ENCODE assay signal across 24 cellular contexts in the genomic region with DNA sequence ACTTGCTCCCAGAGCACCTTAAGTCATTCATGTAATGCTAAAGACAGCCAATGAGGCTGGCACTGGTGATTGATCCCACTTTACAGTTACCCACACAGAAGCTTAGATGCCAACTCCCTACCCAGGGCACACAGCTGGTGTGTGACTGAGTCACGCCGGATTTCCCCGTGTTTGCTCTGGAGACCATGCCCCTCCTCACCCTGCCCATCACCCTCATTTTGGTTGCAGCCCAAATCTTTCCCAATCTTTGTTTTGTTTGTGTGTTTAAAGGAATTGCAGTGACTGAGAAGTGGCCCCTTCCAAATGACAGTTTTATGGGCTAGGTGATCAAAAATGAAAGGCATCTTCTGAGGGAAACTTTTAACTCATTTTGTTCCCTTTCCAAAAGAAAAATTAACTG. TPM values are rescaled to one million over a fixed set of nuclear protein-coding genes. Genes with fewer than 3 reads are reported as not detected.
DNase-seq lines count a peak whose midpoint lies in the region; TF ChIP-seq lines count a peak whose summit lies in the region.
"Had no signal": no experiment of that assay in that cellular context is flagged by ENCODE, and none has a peak within 500 bp of the region (broad histone marks: within the 10 kb centered on the region; RNA-seq: fewer than 3 reads in every experiment).

No MANE protein-coding gene starts in this region.

- no peak overlapping the region for H3K4me3 Mint-ChIP-seq in activated CD4-positive, alpha-beta memory T cell treated with anti-CD3 and anti-CD28 coated beads, Interleukin-2, amount 10 ng/mL, durations not matched to agents 7 days and 5 days
- H3K4me3 Mint-ChIP-seq in activated naive CD4-positive, alpha-beta T cell treated with anti-CD3 and anti-CD28 coated beads, Interleukin-2, amount 10 ng/mL, durations not matched to agents 7 days and 5 days, result no peak overlapping the region
- no peak overlapping the region for H3K4me3 Mint-ChIP-seq in immature natural killer cell
- H3K4me3 Mint-ChIP-seq: activated naive CD8-positive, alpha-beta T cell; naive B cell; T-helper 2 cell treated with Interferon-gamma antibody and Interleukin-4, amounts not matched to agents 5 μg/mL and 100 μg/mL, for 36 hours had no signal

- no peaks in the 10 kb centered on the region for H3K27me3 Mint-ChIP-seq in activated CD4-positive, alpha-beta memory T cell treated with anti-CD3 and anti-CD28 coated beads, Interleukin-2, amount 10 ng/mL, durations not matched to agents 7 days and 5 days
- H3K27me3 Mint-ChIP-seq in activated naive CD4-positive, alpha-beta T cell treated with anti-CD3 and anti-CD28 coated beads, Interleukin-2, amount 10 ng/mL, durations not matched to agents 7 days and 5 days, result no peaks in the 10 kb centered on the region
- no peaks in the 10 kb centered on the region for H3K27me3 Mint-ChIP-seq in immature natural killer cell (ENCODE audit: low read depth in 3 of 3)
- H3K27me3 Mint-ChIP-seq: activated naive CD8-positive, alpha-beta T cell; naive B cell had no signal

- intact Hi-C loops in prostate gland (cut with DNase I), result no loop called here

- H3K36me3 Mint-ChIP-seq in activated CD4-positive, alpha-beta memory T cell treated with anti-CD3 and anti-CD28 coated beads, Interleukin-2, amount 10 ng/mL, durations not matched to agents 7 days and 5 days (ENCODE audit: low read depth), result no peaks in the 10 kb centered on the region
- H3K36me3 Mint-ChIP-seq in activated naive CD4-positive, alpha-beta T cell treated with anti-CD3 and anti-CD28 coated beads, Interleukin-2, amount 10 ng/mL, durations not matched to agents 7 days and 5 days, result no peaks in the 10 kb centered on the region
- H3K36me3 Mint-ChIP-seq in immature natural killer cell, result no peaks in the 10 kb centered on the region
- H3K36me3 Mint-ChIP-seq: activated naive CD8-positive, alpha-beta T cell; naive B cell had no signal

- peaks cover 5% of the 10 kb centered on the region for H3K9me3 Mint-ChIP-seq in activated CD4-positive, alpha-beta memory T cell treated with anti-CD3 and anti-CD28 coated beads, Interleukin-2, amount 10 ng/mL, durations not matched to agents 7 days and 5 days
- no peaks in the 10 kb centered on the region for H3K9me3 Mint-ChIP-seq in activated naive CD4-positive, alpha-beta T cell treated with anti-CD3 and anti-CD28 coated beads, Interleukin-2, amount 10 ng/mL, durations not matched to agents 7 days and 5 days
- peaks cover 2 to 17% (median 5%) of the 10 kb centered on the region in 6 donors for H3K9me3 Mint-ChIP-seq in immature natural killer cell

- POLR2A ChIA-PET in activated CD4-positive, alpha-beta memory T cell treated with anti-CD3 and anti-CD28 coated beads, Interleukin-2, amount 10 ng/mL, durations not matched to agents 7 days and 5 days (lab: Charles Lee), result no interaction called here

- no peak overlapping the region for H3K27ac ChIP-seq in prostate gland
- H3K27ac ChIP-seq: C4-2B, cardiac muscle cell, transverse colon had no signal

- no peak overlapping the region for H3K4me3 ChIP-seq in epithelial cell of esophagus (ENCODE audit: low read length)
- no peak overlapping the region for H3K4me3 ChIP-seq in prostate gland
- H3K4me3 ChIP-seq: cardiac muscle cell, transverse colon had no signal

- H3K4me1 ChIP-seq in prostate gland (replicated peaks), result no peaks in the 10 kb centered on the region
- H3K4me1 ChIP-seq: transverse colon had no signal

- 33% methylated on average over 3 of the region's 3 CpGs for WGBS in prostate gland

- peak; percentile 69 for DNase-seq in EL
- DNase-seq in M059J (ENCODE audit: low read depth), result peak; percentile 74
- peak; percentile 29 for DNase-seq in epithelial cell of esophagus (ENCODE audit: low read depth)
- DNase-seq in prostate gland (ENCODE audit: low spot score), result peak; percentile 24
- no peak for DNase-seq in activated CD4-positive, alpha-beta memory T cell treated with anti-CD3 and anti-CD28 coated beads, Interleukin-2, amount 10 ng/mL, durations not matched to agents 7 days and 5 days
- no peak for DNase-seq in activated CD4-positive, alpha-beta T cell treated with anti-CD3 and anti-CD28 coated beads, Interleukin-2, amount 50 U/mL, for 4 hours
- no peak for DNase-seq in activated naive CD4-positive, alpha-beta T cell treated with anti-CD3 and anti-CD28 coated beads, Interleukin-2, amount 10 ng/mL, durations not matched to agents 7 days and 5 days
- DNase-seq in immature natural killer cell, result no peak
- DNase-seq: activated CD4-positive, alpha-beta T cell treated with anti-CD3 and anti-CD28 coated beads for 1 hour; activated CD8-positive, alpha-beta memory T cell treated with anti-CD3 and anti-CD28 coated beads, Interleukin-2, amount 50 U/mL, for 48 hours; DMS53; effector CD8-positive, alpha-beta T cell; foreskin melanocyte; Karpas-422; naive B cell; NCI-H146; NCI-H345; SHP77; stimulated activated naive CD4-positive, alpha-beta T cell; transverse colon had no signal

- H3K4me1 Mint-ChIP-seq in activated CD4-positive, alpha-beta memory T cell treated with anti-CD3 and anti-CD28 coated beads, Interleukin-2, amount 10 ng/mL, durations not matched to agents 7 days and 5 days, result no peaks in the 10 kb centered on the region
- H3K4me1 Mint-ChIP-seq in activated naive CD4-positive, alpha-beta T cell treated with anti-CD3 and anti-CD28 coated beads, Interleukin-2, amount 10 ng/mL, durations not matched to agents 7 days and 5 days, result no peaks in the 10 kb centered on the region
- H3K4me1 Mint-ChIP-seq in immature natural killer cell, result no peaks in the 10 kb centered on the region
- H3K4me1 Mint-ChIP-seq: naive B cell had no signal

- no peak overlapping the region for H3K27ac Mint-ChIP-seq in activated CD4-positive, alpha-beta memory T cell treated with anti-CD3 and anti-CD28 coated beads, Interleukin-2, amount 10 ng/mL, durations not matched to agents 7 days and 5 days
- H3K27ac Mint-ChIP-seq in activated naive CD4-positive, alpha-beta T cell treated with anti-CD3 and anti-CD28 coated beads, Interleukin-2, amount 10 ng/mL, durations not matched to agents 7 days and 5 days, result no peak overlapping the region
- no peak overlapping the region for H3K27ac Mint-ChIP-seq in immature natural killer cell
- H3K27ac Mint-ChIP-seq: activated naive CD8-positive, alpha-beta T cell; naive B cell; T-helper 2 cell treated with Interferon-gamma antibody and Interleukin-4, amounts not matched to agents 5 μg/mL and 100 μg/mL, for 36 hours had no signal

- H3K36me3 ChIP-seq in prostate gland, result no peaks in the 10 kb centered on the region
- H3K36me3 ChIP-seq: cardiac muscle cell, transverse colon had no signal

- H3K27me3 ChIP-seq in prostate gland (replicated peaks; ENCODE audit: insufficient read depth), result no peaks in the 10 kb centered on the region
- H3K27me3 ChIP-seq: cardiac muscle cell, transverse colon had no signal

- CTCF ChIA-PET in activated CD4-positive, alpha-beta memory T cell treated with anti-CD3 and anti-CD28 coated beads, Interleukin-2, amount 10 ng/mL, durations not matched to agents 7 days and 5 days (lab: Charles Lee), result no interaction called here
- CTCF ChIA-PET in activated naive CD4-positive, alpha-beta T cell treated with anti-CD3 and anti-CD28 coated beads, Interleukin-2, amount 10 ng/mL, durations not matched to agents 7 days and 5 days (lab: Charles Lee), result no interaction called here

- TF ChIP-seq CTCF in epithelial cell of esophagus (IDR thresholded peaks at IDR 0.05; ENCODE audit: insufficient read depth, low read depth, low read length, missing control alignments) (no peak), prostate gland (IDR thresholded peaks at IDR 0.05) (no peak)

- no peaks in the 10 kb centered on the region for H3K9me3 ChIP-seq in prostate gland
- H3K9me3 ChIP-seq: transverse colon had no signal

- no peak for TF ChIP-seq POLR2A in prostate gland (IDR thresholded peaks at IDR 0.05)

RNA-seq across cellular contexts. Expression of a gene that starts 10.8 kb away (rescaled TPM):
- 9.7 and 12.5 TPM in 2 replicates for total RNA-seq in M059J (2014; rRNA removed; shearing (Covaris generic))
- total RNA-seq in prostate gland, result 10 to 100 TPM; 21.2 to 24.2 TPM
- not detected for total RNA-seq in activated CD4-positive, alpha-beta memory T cell treated with anti-CD3 and anti-CD28 coated beads, Interleukin-2, amount 10 ng/mL, durations not matched to agents 7 days and 5 days
- not detected for polyA plus RNA-seq in immature natural killer cell

Comparison
In these comparisons a context has a peak if more than half of its experiments do, and no peak if none do; other contexts are left out.
1. DNase-seq: peak in EL (single experiment), M059J (single experiment), epithelial cell of esophagus (single experiment) and prostate gland (single experiment); none in activated CD4-positive, alpha-beta memory T cell treated with anti-CD3 and anti-CD28 coated beads, Interleukin-2, amount 10 ng/mL, durations not matched to agents 7 days and 5 days (single experiment), activated CD4-positive, alpha-beta T cell treated with anti-CD3 and anti-CD28 coated beads, Interleukin-2, amount 50 U/mL, for 4 hours (0 of 2), activated naive CD4-positive, alpha-beta T cell treated with anti-CD3 and anti-CD28 coated beads, Interleukin-2, amount 10 ng/mL, durations not matched to agents 7 days and 5 days (single experiment) and immature natural killer cell (0 of 3).
2. RNA of a gene that starts 10.8 kb away (total RNA-seq): 21.2 to 24.2 TPM in prostate gland and 9.7 to 12.5 TPM in M059J; not detected in activated CD4-positive, alpha-beta memory T cell treated with anti-CD3 and anti-CD28 coated beads, Interleukin-2, amount 10 ng/mL, durations not matched to agents 7 days and 5 days; every median in the first group is over 10 times any median in the second.